ENCODE assay signal across 26 cellular contexts in the genomic region with DNA sequence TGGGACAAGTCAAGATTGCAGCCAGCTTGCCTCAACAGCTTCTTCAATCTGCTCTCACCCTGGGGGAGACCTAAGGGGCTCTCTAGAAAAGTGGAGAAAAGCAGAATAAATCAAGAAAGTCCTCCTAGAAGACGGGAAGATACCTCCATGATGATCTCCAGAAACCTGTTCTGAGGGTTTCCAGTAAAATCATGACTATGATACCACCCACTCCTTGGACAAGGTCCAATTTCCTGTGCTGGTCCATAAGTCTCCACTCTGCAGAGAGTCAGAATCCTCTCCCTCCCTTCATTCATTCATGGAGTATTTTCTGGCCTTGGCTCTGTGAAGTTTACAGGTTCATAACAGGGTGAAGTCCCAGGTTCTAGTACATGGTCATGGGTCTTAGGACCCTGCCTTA.
"Had no signal": no experiment of that assay in that cellular context is flagged by ENCODE, and none has a peak within 500 bp of the region (broad histone marks: within the 10 kb centered on the region; RNA-seq: fewer than 3 reads in every experiment).

No MANE protein-coding gene starts in this region.

- H3K4me3 ChIP-seq: SJSA1 had no signal

- DNase-seq: activated B cell treated with CpG ODN at 0.5 μM for 24 hours; activated CD4-positive, alpha-beta memory T cell treated with anti-CD3 and anti-CD28 coated beads for 36 hours; activated CD4-positive, alpha-beta T cell treated with anti-CD3 and anti-CD28 coated beads for 1 hour; activated CD4-positive, alpha-beta T cell treated with anti-CD3 and anti-CD28 coated beads, Interleukin-2, amount 10 ng/mL, durations not matched to agents 24 days and 14 days; activated CD8-positive, alpha-beta memory T cell treated with anti-CD3 and anti-CD28 coated beads for 24 hours; activated effector memory CD4-positive, alpha-beta T cell treated with anti-CD3 and anti-CD28 coated beads, Interleukin-2, amount 50 U/mL, for 16 hours; activated naive CD4-positive, alpha-beta T cell treated with Interleukin-2 at 50 U/mL for 16 hours; activated naive CD8-positive, alpha-beta T cell treated with anti-CD3 and anti-CD28 coated beads, Interleukin-2, amount 50 U/mL, for 24 hours; activated T-cell treated with anti-CD3 and anti-CD28 coated beads, Interleukin-2, amount 50 U/mL, for 4 hours; brain microvascular endothelial cell; Kasumi-1; KBM-7; NCI-H1092; NCI-H1417 treated with DMSO at 0.1 percent for 48 hours; NCI-H1694; NCI-H2029; NCI-H2107; NCI-H2171 treated with DMSO at 0.1 percent for 48 hours; NCI-H226; NCI-H526; NCI-H82; Right ventricle myocardium superior; RPMI8226 had no signal

- ATAC-seq: activated naive CD4-positive, alpha-beta T cell treated with anti-CD3 and anti-CD28 coated beads, Interleukin-2, amount 50 U/mL, for 72 hours; activated naive CD8-positive, alpha-beta T cell treated with anti-CD3 and anti-CD28 coated beads, Interleukin-2, amount 50 U/mL, for 24 hours; activated T-cell treated with anti-CD3 and anti-CD28 coated beads, Interleukin-2, amount 50 U/mL, for 4 hours; Panc1 had no signal

- H3K27ac ChIP-seq: brain microvascular endothelial cell, SJSA1 had no signal

- H3K27me3 ChIP-seq: brain microvascular endothelial cell, SJSA1 had no signal

- H3K36me3 ChIP-seq: brain microvascular endothelial cell, SJSA1 had no signal

- H3K9me3 ChIP-seq: SJSA1 had no signal

- H3K4me1 ChIP-seq: SJSA1 had no signal
